12 cellular contexts compared by ENCODE assay signal in genomic region chr11:82732348-82732733, GRCh38. TPM values are rescaled to one million over a fixed set of nuclear protein-coding genes. Genes with fewer than 3 reads are reported as not detected.
DNase-seq lines count a peak whose midpoint lies in the region; ATAC-seq and TF ChIP-seq lines count a peak whose summit lies in the region.
"Had no signal": no experiment of that assay in that cellular context is flagged by ENCODE, and none has a peak within 500 bp of the region (broad histone marks: within the 10 kb centered on the region; RNA-seq: fewer than 3 reads in every experiment).

No MANE protein-coding gene starts in this region.

- H3K9me3 ChIP-seq in breast epithelium: no peaks in the 10 kb centered on the region
- H3K9me3 ChIP-seq in gastroesophageal sphincter: no peaks in the 10 kb centered on the region
- peaks cover 3% of the 10 kb centered on the region for H3K9me3 ChIP-seq in neuron (ENCODE audit: low read length)
- peaks cover 11% of the 10 kb centered on the region for H3K9me3 ChIP-seq in WERI-Rb-1 (ENCODE audit: severe bottlenecking)

- H3K27me3 Mint-ChIP-seq in MCF 10A (ENCODE audit: insufficient read depth, unreplicated experiment): peaks cover 31% of the 10 kb centered on the region

- H3K4me1 Mint-ChIP-seq in MCF 10A (ENCODE audit: insufficient read depth, unreplicated experiment): no peaks in the 10 kb centered on the region

- TF ChIP-seq EP300 in gastroesophageal sphincter (IDR thresholded peaks at IDR 0.05): no peak

- TF ChIP-seq CTCF in breast epithelium (IDR thresholded peaks at IDR 0.05) (no peak), MCF 10A (IDR thresholded peaks at IDR 0.05; ENCODE audit: unreplicated experiment) (no peak), gastroesophageal sphincter (IDR thresholded peaks at IDR 0.05) (no peak), WERI-Rb-1 (IDR thresholded peaks at IDR 0.05; ENCODE audit: low read depth, low read length) (no peak)

- H3K4me3 ChIP-seq in breast epithelium (peak overlapping the region; percentile 50 to 75 (median 61)), gastroesophageal sphincter (peak overlapping the region; percentile 29 to 63), neuron (ENCODE audit: low read length) (no peak overlapping the region), urinary bladder (ENCODE audit: low read depth, low read length) (peak overlapping the region; percentile 77), WERI-Rb-1 (ENCODE audit: low read depth, low read length) (no peak overlapping the region; the same call in 1 of the 2 replicates)

- ATAC-seq in gastroesophageal sphincter: no peak
- ATAC-seq: HCT116 had no signal

- no peaks in the 10 kb centered on the region for H3K9me3 Mint-ChIP-seq in MCF 10A (ENCODE audit: unreplicated experiment)
- H3K9me3 Mint-ChIP-seq: activated naive CD4-positive, alpha-beta T cell treated with anti-CD3 and anti-CD28 coated beads, Interleukin-2, amount 50 U/mL, for 72 hours had no signal

- H3K4me3 Mint-ChIP-seq in MCF 10A (ENCODE audit: unreplicated experiment): no peak overlapping the region

- H3K27me3 ChIP-seq in breast epithelium (peaks cover 0 to 10% of the 10 kb centered on the region in 2 donors), gastroesophageal sphincter (peaks cover 62% of the 10 kb centered on the region), neuron (ENCODE audit: insufficient read depth, low read length) (peaks cover 71% of the 10 kb centered on the region), WERI-Rb-1 (ENCODE audit: insufficient read depth, low read depth, severe bottlenecking) (peaks cover 91% of the 10 kb centered on the region)

- H3K4me1 ChIP-seq in breast epithelium (no peaks in the 10 kb centered on the region), gastroesophageal sphincter (peaks cover 0 to 19% (median 0%) of the 10 kb centered on the region in 3 donors), neuron (ENCODE audit: insufficient read depth, low read length) (no peaks in the 10 kb centered on the region), urinary bladder (ENCODE audit: insufficient read depth) (no peaks in the 10 kb centered on the region)

- DNase-seq in breast epithelium (ENCODE audit: low spot score in 2 of 2) (no peak), MCF 10A (ENCODE audit: unreplicated experiment) (no peak), GDM1 (lab: John Stamatoyannopoulos, UW) (no peak), WERI-Rb-1 (no peak)
- DNase-seq in activated effector memory CD4-positive, alpha-beta T cell treated with anti-CD3 and anti-CD28 coated beads, Interleukin-2, amount 50 U/mL, for 16 hours: no peak

- BruUV-seq in MCF 10A (replicated peaks; lab: Mats Ljungman, UMichigan): no TSS peak

- intact Hi-C loops in breast epithelium (cut with DNase I; ENCODE audit: low total_unique reads) (no loop called here), MCF 10A (cut with micrococcal nuclease) (no loop called here)

- WGBS in gastroesophageal sphincter (ENCODE audit: low coverage in 1 of 2), 2 donors: 25% methylated on average over 11 of the region's 37 CpGs; no CpG with 5 or more reads in 1 of the 2 donors
- WGBS in urinary bladder: 10% methylated on average over 37 of the region's 37 CpGs

- POLR2A ChIA-PET in MCF 10A (lab: Yijun Ruan, JAX): no interaction called here

- H3K36me3 ChIP-seq in breast epithelium: no peaks in the 10 kb centered on the region
- no peaks in the 10 kb centered on the region for H3K36me3 ChIP-seq in gastroesophageal sphincter
- no peaks in the 10 kb centered on the region for H3K36me3 ChIP-seq in neuron (ENCODE audit: insufficient read depth, low read length)
- H3K36me3 ChIP-seq in urinary bladder (ENCODE audit: insufficient read depth): no peaks in the 10 kb centered on the region
- no peaks in the 10 kb centered on the region for H3K36me3 ChIP-seq in WERI-Rb-1

- no peaks in the 10 kb centered on the region for H3K36me3 Mint-ChIP-seq in MCF 10A (ENCODE audit: insufficient read depth, unreplicated experiment)

- H3K27ac Mint-ChIP-seq in MCF 10A (ENCODE audit: low read depth, unreplicated experiment): no peak overlapping the region
- H3K27ac Mint-ChIP-seq: activated naive CD4-positive, alpha-beta T cell treated with anti-CD3 and anti-CD28 coated beads, Interleukin-2, amount 50 U/mL, for 72 hours had no signal

- H2AFZ ChIP-seq in neuron (ENCODE audit: low read depth, low read length): peak overlapping the region; percentile 76

- TF ChIP-seq POLR2A in breast epithelium (IDR thresholded peaks at IDR 0.05) (no peak), gastroesophageal sphincter (IDR thresholded peaks at IDR 0.05) (no peak)

- H3K27ac ChIP-seq in breast epithelium (no peak overlapping the region), gastroesophageal sphincter (peak overlapping the region in 3 of 4 donors; percentile 69 to 75 (median 73)), urinary bladder (ENCODE audit: low read depth) (no peak overlapping the region), WERI-Rb-1 (no peak overlapping the region)
- H3K27ac ChIP-seq: RWPE1 had no signal

- CTCF ChIA-PET in MCF 10A (lab: Yijun Ruan, JAX): interaction anchor here (1.2 kb wide), 1 partner anchor 518 kb away, joined by 3 read pairs; no protein-coding TSS in a partner anchor

RNA-seq across cellular contexts. Expression of gene FAM181B, which starts 1.3 kb away (rescaled TPM):
- total RNA-seq in breast epithelium (under 1 TPM; 0.16 to 0.33 (median 0.29) TPM), MCF 10A (2022) (not detected in 2 replicates), gastroesophageal sphincter (1 to 10 TPM in 3 of 4 donors, under 1 TPM in 1; 0.81 to 1.9 (median 1.4) TPM), urinary bladder (3.3 TPM)
- 1.7 TPM for polyA plus RNA-seq in urinary bladder
- total RNA-seq: activated naive CD4-positive, alpha-beta T cell treated with anti-CD3 and anti-CD28 coated beads, Interleukin-2, amount 50 U/mL, for 72 hours had no signal
- polyA plus RNA-seq: fibroblast of lung had no signal

Comparison
In these comparisons a context has a peak if more than half of its experiments do, and no peak if none do; other contexts are left out.
1. H3K27ac ChIP-seq: peak in gastroesophageal sphincter (3 of 4); none in breast epithelium (0 of 2), urinary bladder (single experiment) and WERI-Rb-1 (single experiment).
2. H3K4me3 ChIP-seq: peak in breast epithelium (3 of 3), gastroesophageal sphincter (2 of 2) and urinary bladder (single experiment); none in neuron (single experiment) and WERI-Rb-1 (single experiment).